11 cellular contexts compared by ENCODE assay signal in the genomic region with DNA sequence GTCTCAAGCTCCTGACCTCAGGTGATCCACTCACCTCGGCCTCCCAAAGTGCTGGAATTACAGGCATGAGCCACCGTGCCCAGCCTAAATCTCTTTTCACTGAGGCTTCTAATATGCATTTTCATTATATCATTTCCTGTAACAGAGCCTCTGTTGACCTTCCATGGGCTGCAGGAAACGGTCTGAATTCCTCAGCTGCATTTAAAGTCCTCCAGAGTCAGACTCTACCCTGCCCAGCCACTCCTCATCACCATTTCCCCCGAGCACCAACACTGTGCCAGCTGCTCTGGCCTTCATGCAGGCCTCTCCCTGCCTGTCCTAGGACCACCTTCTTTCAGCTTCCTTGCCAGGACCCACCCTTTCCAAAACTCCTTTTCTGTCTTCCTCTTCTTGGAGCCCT. TPM values are rescaled to one million over a fixed set of nuclear protein-coding genes. Genes with fewer than 3 reads are reported as not detected.
DNase-seq lines count a peak whose midpoint lies in the region; ATAC-seq, FAIRE-seq and TF ChIP-seq lines count a peak whose summit lies in the region.
"Had no signal": no experiment of that assay in that cellular context is flagged by ENCODE, and none has a peak within 500 bp of the region (broad histone marks: within the 10 kb centered on the region; RNA-seq: fewer than 3 reads in every experiment).

No MANE protein-coding gene starts in this region.

- H3K27ac ChIP-seq in spleen, result peak overlapping the region; percentile 28 to 78 (median 68)

- H3K4me1 Mint-ChIP-seq in immature natural killer cell (peaks cover 58% of the 10 kb centered on the region in 2 donors), progenitor cell of endocrine pancreas (ENCODE audit: low read depth) (peaks cover 18% of the 10 kb centered on the region)

- intact Hi-C loops in spleen (cut with DNase I; ENCODE audit: low total_unique reads), result no loop called here

- no peaks in the 10 kb centered on the region for H3K36me3 ChIP-seq in spleen

- H3K27me3 Mint-ChIP-seq in immature natural killer cell (ENCODE audit: low read depth in 3 of 3) (peaks cover 0 to 8% (median 6%) of the 10 kb centered on the region in 3 donors), progenitor cell of endocrine pancreas (peaks cover 3% of the 10 kb centered on the region)
- H3K27me3 Mint-ChIP-seq: activated naive CD8-positive, alpha-beta T cell treated with anti-CD3 and anti-CD28 coated beads, Interleukin-2, amount 10 ng/mL, durations not matched to agents 7 days and 5 days had no signal

- ATAC-seq in HG03280 (IDR thresholded peaks at IDR 0.05; ENCODE audit: unreplicated experiment) (no peak), GM21390 (IDR thresholded peaks at IDR 0.05; ENCODE audit: unreplicated experiment) (no peak)
- ATAC-seq: naive thymus-derived CD4-positive, alpha-beta T cell had no signal

- in situ Hi-C loops in astrocyte of the spinal cord (cut with HindIII; ENCODE audit: low sequenced_read_pairs), result no loop called here

- WGBS in spleen, 5 donors, result 55 to 66% (median 57%) methylated on average over 4 of the region's 4 CpGs

- H3K4me3 ChIP-seq in astrocyte of the spinal cord (ENCODE audit: low read depth, low read length) (no peak overlapping the region), spleen (no peak overlapping the region)

- H3K9me3 ChIP-seq in spleen, result no peaks in the 10 kb centered on the region

- DNase-seq in HTR-8/SVneo (ENCODE audit: insufficient read length, low spot score) (peak; percentile 25), astrocyte of the spinal cord (ENCODE audit: low read depth, low spot score) (peak; percentile 43), immature natural killer cell (no peak), spleen (no peak), progenitor cell of endocrine pancreas (ENCODE audit: low spot score, unreplicated experiment) (no peak)
- DNase-seq: activated naive CD8-positive, alpha-beta T cell treated with anti-CD3 and anti-CD28 coated beads, Interleukin-2, amount 10 ng/mL, durations not matched to agents 7 days and 5 days; DMS79 treated with DMSO at 0.1 percent for 48 hours; naive thymus-derived CD4-positive, alpha-beta T cell had no signal

- no peak overlapping the region for H3K4me3 Mint-ChIP-seq in immature natural killer cell
- no peak overlapping the region for H3K4me3 Mint-ChIP-seq in progenitor cell of endocrine pancreas (ENCODE audit: low read depth)
- H3K4me3 Mint-ChIP-seq: activated naive CD8-positive, alpha-beta T cell treated with anti-CD3 and anti-CD28 coated beads, Interleukin-2, amount 10 ng/mL, durations not matched to agents 7 days and 5 days; T-helper 1 cell treated with Interleukin-12 subunit alpha and Interleukin-12 subunit beta and Interleukin-4 antibody, amounts not matched to agents 30 μg/mL and 1 μg/mL, for 36 hours had no signal

- H3K36me3 Mint-ChIP-seq in immature natural killer cell (no peaks in the 10 kb centered on the region), progenitor cell of endocrine pancreas (ENCODE audit: insufficient read depth) (no peaks in the 10 kb centered on the region)
- H3K36me3 Mint-ChIP-seq: activated naive CD8-positive, alpha-beta T cell treated with anti-CD3 and anti-CD28 coated beads, Interleukin-2, amount 10 ng/mL, durations not matched to agents 7 days and 5 days; naive thymus-derived CD4-positive, alpha-beta T cell had no signal

- H3K9me3 Mint-ChIP-seq in immature natural killer cell, result no peaks in the 10 kb centered on the region
- H3K9me3 Mint-ChIP-seq in progenitor cell of endocrine pancreas (ENCODE audit: low read depth), result no peaks in the 10 kb centered on the region
- H3K9me3 Mint-ChIP-seq: activated naive CD8-positive, alpha-beta T cell treated with anti-CD3 and anti-CD28 coated beads, Interleukin-2, amount 10 ng/mL, durations not matched to agents 7 days and 5 days; T-helper 1 cell treated with Interleukin-12 subunit alpha and Interleukin-12 subunit beta and Interleukin-4 antibody, amounts not matched to agents 30 μg/mL and 1 μg/mL, for 36 hours had no signal

- H3K4me1 ChIP-seq in spleen, result peaks cover 5 to 64% (median 47%) of the 10 kb centered on the region in 6 donors

- H3K27me3 ChIP-seq in spleen (replicated peaks in 1 of 7), result no peaks in the 10 kb centered on the region

- TF ChIP-seq CTCF in astrocyte of the spinal cord (IDR thresholded peaks at IDR 0.05; ENCODE audit: low read depth, low read length), result no peak
- TF ChIP-seq CTCF in spleen (IDR thresholded peaks at IDR 0.05 in 8 of 11, conservative IDR thresholded peaks at IDR 0.05 in 3 of 11), result no peak
- no peak for TF ChIP-seq CTCF in progenitor cell of endocrine pancreas (IDR thresholded peaks at IDR 0.05; ENCODE audit: unreplicated experiment)

- FAIRE-seq in HTR-8/SVneo (lab: Jason Lieb, UNC), result no peak

- H3K27ac Mint-ChIP-seq in immature natural killer cell, result peak overlapping the region; percentile 60 to 99 (median 94)
- no peak overlapping the region for H3K27ac Mint-ChIP-seq in progenitor cell of endocrine pancreas
- H3K27ac Mint-ChIP-seq: T-helper 1 cell treated with Interleukin-12 subunit alpha and Interleukin-12 subunit beta and Interleukin-4 antibody, amounts not matched to agents 30 μg/mL and 1 μg/mL, for 36 hours had no signal

- TF ChIP-seq POLR2A in spleen (IDR thresholded peaks at IDR 0.05), result no peak

RNA-seq across cellular contexts. Expression of a gene that starts 9.8 kb away (rescaled TPM):
- polyA plus RNA-seq in immature natural killer cell (100 to 1,000 TPM; 339 to 579 (median 435) TPM), spleen (100 to 1,000 TPM; 107 to 225 (median 149) TPM)
- total RNA-seq in spleen (100 to 1,000 TPM; 250 to 482 (median 319) TPM), progenitor cell of endocrine pancreas (31.8 and 35.7 TPM in 2 replicates)

Comparison
In these comparisons a context has a peak if more than half of its experiments do, and no peak if none do; other contexts are left out.
1. DNase-seq: peak in HTR-8/SVneo (single experiment) and astrocyte of the spinal cord (single experiment); none in immature natural killer cell (0 of 3), spleen (single experiment) and progenitor cell of endocrine pancreas (single experiment).